13 cellular contexts compared by ENCODE assay signal in the genomic region with DNA sequence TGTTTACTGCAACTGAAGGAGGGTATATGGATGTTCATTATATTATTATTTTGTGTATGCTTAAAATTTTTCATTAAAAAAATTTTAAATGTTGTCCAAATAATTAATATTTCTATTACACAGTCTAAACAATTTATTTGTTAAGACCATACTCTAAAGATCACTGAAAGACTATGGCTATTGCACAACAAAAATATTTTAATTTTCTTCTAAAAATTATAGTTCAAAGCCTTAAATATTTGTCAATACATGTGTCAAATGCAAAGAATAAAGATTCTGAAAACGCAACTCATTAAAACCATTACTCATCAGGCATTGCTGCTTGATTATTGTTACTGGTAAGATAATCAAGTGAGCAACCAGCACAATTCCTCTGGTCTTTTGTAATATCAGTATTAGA. TPM values are rescaled to one million over a fixed set of nuclear protein-coding genes. Genes with fewer than 3 reads are reported as not detected.
DNase-seq lines count a peak whose midpoint lies in the region; ATAC-seq and TF ChIP-seq lines count a peak whose summit lies in the region.
"Had no signal": no experiment of that assay in that cellular context is flagged by ENCODE, and none has a peak within 500 bp of the region (broad histone marks: within the 10 kb centered on the region; RNA-seq: fewer than 3 reads in every experiment).

No MANE protein-coding gene starts in this region.

- intact Hi-C loops in activated CD4-positive, alpha-beta T cell treated with anti-CD3 and anti-CD28 coated beads for 36 hours (cut with DNase I, micrococcal nuclease), result loop anchor here (5.0 to 10.0 kb wide), 5 partner anchors 356 to 1706 kb away; a partner anchor contains a TSS
- intact Hi-C loops in IMR-90 (cut with micrococcal nuclease), result no loop called here

- no peak for TF ChIP-seq RAD21 in IMR-90 (IDR thresholded peaks at IDR 0.05; ENCODE audit: low read length)
- no peak for TF ChIP-seq RAD21 in neural cell (conservative IDR thresholded peaks at IDR 0.05)

- peak overlapping the region; percentile 76 for H3K4me3 Mint-ChIP-seq in activated CD4-positive, alpha-beta T cell treated with anti-CD3 and anti-CD28 coated beads for 36 hours
- H3K4me3 Mint-ChIP-seq in activated naive CD8-positive, alpha-beta T cell, result peak overlapping the region; percentile 96

- no peak overlapping the region for H3K27ac ChIP-seq in IMR-90 (ENCODE audit: insufficient read depth, low read length)
- H3K27ac ChIP-seq in neural cell (ENCODE audit: low read length), result no peak overlapping the region
- H3K27ac ChIP-seq: thoracic aorta had no signal

- H3K79me1 ChIP-seq in IMR-90 (ENCODE audit: low read depth in 1 of 2, low read length in 2 of 2), result peaks cover 13 to 17% of the 10 kb centered on the region in 2 experiments

- no peaks in the 10 kb centered on the region for H3K27me3 ChIP-seq in IMR-90 (ENCODE audit: control insufficient read depth, insufficient read depth, low read length)
- H3K27me3 ChIP-seq in neural cell (ENCODE audit: insufficient read depth, low read depth, low read length), result no peaks in the 10 kb centered on the region

- BruUV-seq in IMR-90 (replicated peaks; lab: Mats Ljungman, UMichigan), result no TSS peak

- POLR2A ChIA-PET in activated CD4-positive, alpha-beta T cell treated with anti-CD3 and anti-CD28 coated beads for 36 hours (lab: Charles Lee), result no interaction called here
- POLR2A ChIA-PET in IMR-90 (lab: Charles Lee; ENCODE audit: unreplicated experiment), result no interaction called here

- H3K4ac ChIP-seq in IMR-90 (ENCODE audit: low read depth, low read length), result no peak overlapping the region

- dilution Hi-C loops in IMR-90 (cut with HindIII; ENCODE audit: low sequenced_read_pairs, unreplicated experiment), result no loop called here

- no CpG with 5 or more reads among the region's 1 CpG for WGBS in IMR-90 (ENCODE audit: extremely low coverage in 2 of 2, insufficient read length in 1 of 2), 2 experiments

- H3K4me1 ChIP-seq in IMR-90 (ENCODE audit: control insufficient read depth, insufficient read depth, low read length), result no peaks in the 10 kb centered on the region

- H3K36me3 Mint-ChIP-seq in activated CD4-positive, alpha-beta T cell treated with anti-CD3 and anti-CD28 coated beads for 36 hours (ENCODE audit: low read depth), result peaks cover 45% of the 10 kb centered on the region
- H3K36me3 Mint-ChIP-seq in activated naive CD8-positive, alpha-beta T cell, result peaks cover 14% of the 10 kb centered on the region

- TF ChIP-seq CTCF in IMR-90 (conservative IDR thresholded peaks at IDR 0.05; ENCODE audit: low read depth, low read length), result no peak
- no peak for TF ChIP-seq CTCF in neural cell (IDR thresholded peaks at IDR 0.05; ENCODE audit: poor library complexity, severe bottlenecking)

- H3K36me3 ChIP-seq in IMR-90 (ENCODE audit: control insufficient read depth, insufficient read depth, low read length) (no peaks in the 10 kb centered on the region; the same call in 1 of the 2 replicates), neural cell (ENCODE audit: insufficient read depth, low read length) (no peaks in the 10 kb centered on the region)
- H3K36me3 ChIP-seq: thoracic aorta had no signal

- H2AFZ ChIP-seq in IMR-90 (replicated peaks; ENCODE audit: low read length, poor library complexity), result no peak overlapping the region
- H2AFZ ChIP-seq in neural cell (ENCODE audit: low read depth, low read length), result no peak overlapping the region

- CTCF ChIA-PET in activated CD4-positive, alpha-beta T cell treated with anti-CD3 and anti-CD28 coated beads for 36 hours (lab: Charles Lee), result interaction anchor here (1.3 kb wide), 1 partner anchor 9 kb away, joined by 3 read pairs; no protein-coding TSS in a partner anchor
- CTCF ChIA-PET in IMR-90 (lab: Yijun Ruan, JAX), result no interaction called here

- H3K4me1 Mint-ChIP-seq in activated CD4-positive, alpha-beta T cell treated with anti-CD3 and anti-CD28 coated beads for 36 hours, result peaks cover 26% of the 10 kb centered on the region
- H3K4me1 Mint-ChIP-seq in activated naive CD8-positive, alpha-beta T cell (ENCODE audit: low read depth), result peaks cover 31% of the 10 kb centered on the region

- H3K27me3 Mint-ChIP-seq in activated CD4-positive, alpha-beta T cell treated with anti-CD3 and anti-CD28 coated beads for 36 hours, result no peaks in the 10 kb centered on the region
- no peaks in the 10 kb centered on the region for H3K27me3 Mint-ChIP-seq in activated naive CD8-positive, alpha-beta T cell

- no peak for TF ChIP-seq EP300 in neural cell (conservative IDR thresholded peaks at IDR 0.05; ENCODE audit: poor library complexity, severe bottlenecking)

- no peak overlapping the region for H3K4me2 ChIP-seq in IMR-90 (ENCODE audit: low read depth, low read length)
- no peak overlapping the region for H3K4me2 ChIP-seq in neural cell (ENCODE audit: low read length)

- H3K9ac ChIP-seq in IMR-90 (ENCODE audit: low read depth, low read length) (no peak overlapping the region), neural cell (ENCODE audit: low read length) (no peak overlapping the region)

- H4K20me1 ChIP-seq in IMR-90 (ENCODE audit: insufficient read depth, low read length) (no peaks in the 10 kb centered on the region), neural cell (ENCODE audit: insufficient read depth) (no peaks in the 10 kb centered on the region)

- no peak overlapping the region for H2AK5ac ChIP-seq in IMR-90 (ENCODE audit: low read depth, low read length)

- no peak overlapping the region for H3K56ac ChIP-seq in IMR-90 (ENCODE audit: extremely low read depth, insufficient read depth, low read length)

- peaks cover 31% of the 10 kb centered on the region for H3K79me2 ChIP-seq in neural cell (replicated peaks; ENCODE audit: insufficient read depth, low read length)

- H3K9me3 ChIP-seq in IMR-90 (ENCODE audit: control insufficient read depth, insufficient read depth, low read length) (no peaks in the 10 kb centered on the region), neural cell (ENCODE audit: low read length) (no peaks in the 10 kb centered on the region)
- H3K9me3 ChIP-seq: thoracic aorta had no signal

- no peaks in the 10 kb centered on the region for H3K9me2 ChIP-seq in neural cell (ENCODE audit: insufficient read depth, low read length)

- ATAC-seq in activated CD4-positive, alpha-beta T cell treated with anti-CD3 and anti-CD28 coated beads for 36 hours, result no peak
- no peak for ATAC-seq in IMR-90 (ENCODE audit: low read depth)
- ATAC-seq in GM18520 (IDR thresholded peaks at IDR 0.05; ENCODE audit: unreplicated experiment), result no peak
- no peak for ATAC-seq in HG03432 (IDR thresholded peaks at IDR 0.05; ENCODE audit: unreplicated experiment)
- ATAC-seq: sciatic nerve had no signal

- no peak overlapping the region for H3K18ac ChIP-seq in IMR-90 (ENCODE audit: low read depth, low read length)

- peaks cover 3% of the 10 kb centered on the region; the same call in 1 of the 2 replicates for H3K9me1 ChIP-seq in IMR-90 (ENCODE audit: insufficient read depth, low read length)

- in situ Hi-C loops in IMR-90 (cut with MboI; ENCODE audit: low sequenced_read_pairs), result no loop called here

- no peak for DNase-seq in activated CD4-positive, alpha-beta T cell treated with anti-CD3 and anti-CD28 coated beads for 36 hours
- DNase-seq in activated CD4-positive, alpha-beta T cell treated with anti-CD3 and anti-CD28 coated beads for 48 hours, result no peak
- DNase-seq in IMR-90 (no peak), iPS-NIHi7 (ENCODE audit: extremely low spot score) (no peak)
- DNase-seq: amniotic stem cell, dermis blood vessel endothelial cell, foreskin fibroblast had no signal

- no peak overlapping the region for H2AK9ac ChIP-seq in IMR-90 (replicated peaks; ENCODE audit: low read depth, low read length, poor library complexity)

- no peak for TF ChIP-seq POLR2A in IMR-90 (IDR thresholded peaks at IDR 0.05; ENCODE audit: low read depth, low read length)

- H3K9me3 Mint-ChIP-seq in activated CD4-positive, alpha-beta T cell treated with anti-CD3 and anti-CD28 coated beads for 36 hours (ENCODE audit: low read depth), result no peaks in the 10 kb centered on the region
- no peaks in the 10 kb centered on the region for H3K9me3 Mint-ChIP-seq in activated naive CD8-positive, alpha-beta T cell (ENCODE audit: low read depth)

- peak overlapping the region; percentile 33; the same call in 1 of the 2 replicates for H3K23ac ChIP-seq in IMR-90 (ENCODE audit: low read depth, low read length)

- no peak overlapping the region for H4K8ac ChIP-seq in IMR-90 (ENCODE audit: low read depth in 2 of 2, low read length in 2 of 2)

- no peak overlapping the region for H2BK15ac ChIP-seq in IMR-90 (ENCODE audit: low read depth, low read length)

- H3K4me3 ChIP-seq in IMR-90 (ENCODE audit: insufficient read depth, low read depth, low read length), result no peak overlapping the region
- peak overlapping the region; percentile 90 for H3K4me3 ChIP-seq in neural cell (ENCODE audit: low read length)
- H3K4me3 ChIP-seq: thoracic aorta had no signal

- no peak overlapping the region for H3K27ac Mint-ChIP-seq in activated CD4-positive, alpha-beta T cell treated with anti-CD3 and anti-CD28 coated beads for 36 hours
- no peak overlapping the region for H3K27ac Mint-ChIP-seq in activated naive CD8-positive, alpha-beta T cell

- H3F3A ChIP-seq in neural cell (ENCODE audit: insufficient read depth, low read length, poor library complexity, severe bottlenecking), result no peaks in the 10 kb centered on the region

- no peak overlapping the region for H2BK120ac ChIP-seq in IMR-90 (ENCODE audit: low read depth, low read length)

- no peak overlapping the region for H2BK5ac ChIP-seq in IMR-90 (ENCODE audit: low read depth, low read length, poor library complexity, severe bottlenecking)

- no peak overlapping the region for H3K14ac ChIP-seq in IMR-90 (replicated peaks; ENCODE audit: low read depth, low read length)

- no peak overlapping the region for H4K5ac ChIP-seq in IMR-90 (ENCODE audit: low read depth, low read length)

- H2BK20ac ChIP-seq in IMR-90 (ENCODE audit: low read depth, low read length), result no peak overlapping the region

- no peak overlapping the region for H4K91ac ChIP-seq in IMR-90 (ENCODE audit: insufficient read depth, low read depth, low read length)

TF ChIP-seq in IMR-90, 13 proteins besides CTCF, POLR2A, EP300 and RAD21:
- TF ChIP-seq MAFK (IDR thresholded peaks at IDR 0.05; ENCODE audit: low read depth, low read length) (no peak), MAZ (IDR thresholded peaks at IDR 0.05; ENCODE audit: borderline replicate concordance, low read depth, low read length) (no peak), SMC3 (IDR thresholded peaks at IDR 0.05; ENCODE audit: low read depth, low read length) (no peak)
TF ChIP-seq in IMR-90: peak in this region for 0.

TF ChIP-seq in neural cell, 6 proteins besides CTCF, POLR2A, EP300 and RAD21 (continues in another document):
- TF ChIP-seq TAF1 (IDR thresholded peaks at IDR 0.05; ENCODE audit: low read depth) (no peak), POLR2AphosphoS5 (IDR thresholded peaks at IDR 0.05) (no peak)

RNA-seq across cellular contexts. Expression of a gene that starts 2.2 kb away (rescaled TPM):
- total RNA-seq in activated CD4-positive, alpha-beta T cell treated with anti-CD3 and anti-CD28 coated beads for 36 hours, result 10 to 100 TPM; 33.9 to 43.6 TPM
- 18.6 and 30.6 TPM in 2 replicates for total RNA-seq in IMR-90 (2012; rRNA removed)
- polyA plus RNA-seq in IMR-90 (2012; rRNA removed) (5.1 and 6.1 TPM in 2 replicates), neural cell (5.2 and 8.3 TPM in 2 replicates)
- 0.89 and 1.9 TPM in 2 replicates for polyA plus RNA-seq in IMR-90 (2012; cell fraction: cytosol; rRNA removed)
- 0.64 and 5.4 TPM in 2 replicates for polyA plus RNA-seq in IMR-90 (2012; cell fraction: nucleus; rRNA removed; ENCODE audit: low replicate concordance)
- polyA minus RNA-seq in neural cell, result 14.9 and 21.5 TPM in 2 replicates
